Comparison of ENCODE assay signal across 12 cellular contexts in the genomic region with DNA sequence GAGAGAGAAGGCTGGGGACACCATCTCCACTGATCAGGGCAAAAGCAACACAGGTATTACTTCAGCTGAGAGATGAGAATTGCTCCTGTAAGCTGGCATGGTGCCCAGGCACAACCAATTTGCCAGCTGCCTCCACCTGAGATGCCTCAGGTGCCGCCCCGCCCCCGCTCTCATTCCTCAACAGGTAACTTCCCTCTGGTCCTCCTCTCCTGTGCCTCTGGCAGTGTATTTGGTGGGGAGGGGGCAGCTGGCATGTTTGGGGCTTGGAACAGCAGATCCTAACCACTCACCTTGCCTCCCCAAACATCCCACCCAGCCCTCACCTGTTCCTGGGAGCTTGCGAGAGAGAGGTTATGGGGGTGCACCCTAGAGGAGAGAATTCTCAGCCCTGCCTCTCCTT. TPM values are rescaled to one million over a fixed set of nuclear protein-coding genes. Genes with fewer than 3 reads are reported as not detected.
DNase-seq lines count a peak whose midpoint lies in the region; ATAC-seq and TF ChIP-seq lines count a peak whose summit lies in the region.
"Had no signal": no experiment of that assay in that cellular context is flagged by ENCODE, and none has a peak within 500 bp of the region (broad histone marks: within the 10 kb centered on the region; RNA-seq: fewer than 3 reads in every experiment).

No MANE protein-coding gene starts in this region.

- no peaks in the 10 kb centered on the region for H3K27me3 ChIP-seq in thyroid gland

- H3K4me1 ChIP-seq in thyroid gland = peaks cover 7 to 13% of the 10 kb centered on the region in 2 donors

- H3K27ac ChIP-seq in thyroid gland = no peak overlapping the region
- H3K27ac ChIP-seq: tibial artery had no signal

- H3K9me3 ChIP-seq in thyroid gland = no peaks in the 10 kb centered on the region

- no peak for ATAC-seq in GM18909 (IDR thresholded peaks at IDR 0.05; ENCODE audit: poor library complexity, unreplicated experiment)
- ATAC-seq: CD8-positive, alpha-beta T cell had no signal

- no peak for TF ChIP-seq CTCF in epithelial cell of esophagus (IDR thresholded peaks at IDR 0.05; ENCODE audit: insufficient read depth, low read depth, low read length, missing control alignments)
- no peak for TF ChIP-seq CTCF in thyroid gland (IDR thresholded peaks at IDR 0.05)
- TF ChIP-seq CTCF in GM13976 (IDR thresholded peaks at IDR 0.05; ENCODE audit: borderline replicate concordance, control extremely low read depth, extremely low read depth, insufficient read depth, missing control alignments) = no peak

- in situ Hi-C loops in GM13976 (cut with MboI; ENCODE audit: low sequenced_read_pairs, unreplicated experiment) = no loop called here

- DNase-seq in NCI-H1417 (lab: John Stamatoyannopoulos, UW) (peak; percentile 17 to 81 (median 58)), NCI-H1417 treated with DMSO at 0.1 percent for 48 hours (lab: John Stamatoyannopoulos, UW) (no peak), NCI-H345 treated with DMSO at 0.1 percent for 48 hours (lab: John Stamatoyannopoulos, UW; ENCODE audit: unreplicated experiment) (peak; percentile 65), epithelial cell of esophagus (ENCODE audit: low read depth) (peak; percentile 64), thyroid gland (peak; percentile 96 to 98), GM13976 (ENCODE audit: low spot score) (no peak), HCEC 1CT (no peak)
- DNase-seq: amniotic stem cell; CD8-positive, alpha-beta T cell; MG63; tibial artery had no signal

- H3K4me3 ChIP-seq in epithelial cell of esophagus (ENCODE audit: low read length) (no peak overlapping the region), thyroid gland (replicated peaks in 1 of 3) (no peak overlapping the region)
- H3K4me3 ChIP-seq: MG63, tibial artery had no signal

- no peaks in the 10 kb centered on the region for H3K36me3 ChIP-seq in thyroid gland
- H3K36me3 ChIP-seq: MG63, tibial artery had no signal

- no peak for TF ChIP-seq POLR2A in thyroid gland (IDR thresholded peaks at IDR 0.05)

- WGBS in thyroid gland, 2 donors = 71 to 75% methylated on average over 2 to 4 of the region's 4 CpGs

- intact Hi-C loops in thyroid gland (cut with DNase I) = loop anchor here (10.0 kb wide), 1 partner anchor 126 kb away; a partner anchor contains a TSS

RNA-seq across cellular contexts. Expression of a gene that starts 2.9 kb away (rescaled TPM):
- total RNA-seq in thyroid gland = under 1 TPM; 0.54 to 0.89 (median 0.69) TPM

Comparison
In these comparisons a context has a peak if more than half of its experiments do, and no peak if none do; other contexts are left out.
1. DNase-seq: peak in NCI-H1417 (3 of 3), NCI-H345 treated with DMSO at 0.1 percent for 48 hours (single experiment), epithelial cell of esophagus (single experiment) and thyroid gland (2 of 2); none in NCI-H1417 treated with DMSO at 0.1 percent for 48 hours (single experiment), GM13976 (single experiment) and HCEC 1CT (single experiment).